In the genomic region with DNA sequence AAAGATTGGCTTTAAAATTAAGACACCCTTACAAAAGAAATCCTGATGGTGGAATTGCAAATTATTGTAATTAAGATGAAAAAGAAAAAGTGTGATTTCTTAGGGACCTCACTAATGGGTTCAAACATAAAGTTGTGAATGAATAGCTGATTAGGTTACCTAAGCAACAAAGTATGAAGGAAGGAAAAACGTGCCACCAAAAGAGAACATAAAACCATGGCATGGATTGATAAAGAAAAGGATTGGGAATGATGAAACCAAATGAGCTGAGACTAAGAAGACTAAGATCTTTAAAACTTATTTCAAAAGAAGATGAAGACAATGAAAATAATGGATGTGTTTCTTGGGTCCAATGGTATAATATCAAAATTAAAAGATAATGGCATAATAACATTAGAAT, we compare ENCODE assay signal across 25 cellular contexts. TPM values are rescaled to one million over a fixed set of nuclear protein-coding genes. Genes with fewer than 3 reads are reported as not detected.
DNase-seq lines count a peak whose midpoint lies in the region; ATAC-seq and TF ChIP-seq lines count a peak whose summit lies in the region.
"Had no signal": no experiment of that assay in that cellular context is flagged by ENCODE, and none has a peak within 500 bp of the region (broad histone marks: within the 10 kb centered on the region; RNA-seq: fewer than 3 reads in every experiment).

No MANE protein-coding gene starts in this region.

- ATAC-seq in WTC11 (no peak), GM19023 (IDR thresholded peaks at IDR 0.05; ENCODE audit: unreplicated experiment) (no peak)

- DNase-seq in NCI-H82 (lab: John Stamatoyannopoulos, UW) (peak; percentile 13), NCI-H82 treated with DMSO at 0.1 percent for 48 hours (lab: John Stamatoyannopoulos, UW; ENCODE audit: unreplicated experiment) (no peak), WTC11 (ENCODE audit: low spot score) (no peak), epithelial cell of esophagus (ENCODE audit: low read depth) (peak; percentile 13), hepatic stellate cell (ENCODE audit: low spot score) (no peak), testis (no peak)
- DNase-seq: 8988T, Calu3, GM23248, IMR-90, NCI-H1092, NCI-H1417 treated with DMSO at 0.1 percent for 48 hours, NCI-H1694 treated with DMSO at 0.1 percent for 48 hours, NCI-H2081 treated with DMSO at 0.1 percent for 48 hours, NCI-H2171, NCI-H226, NCI-H510A treated with DMSO at 0.1 percent for 48 hours, NCI-H774, Right ventricle myocardium superior, RPMI8226 had no signal

- H3K36me3 ChIP-seq in testis (ENCODE audit: low read depth, missing control alignments): no peaks in the 10 kb centered on the region
- H3K36me3 ChIP-seq: HAP-1, SJSA1 had no signal

- no peak overlapping the region for H3K27ac Mint-ChIP-seq in WTC11

- H3K9me3 Mint-ChIP-seq in WTC11: no peaks in the 10 kb centered on the region

- no peaks in the 10 kb centered on the region for H3K27me3 ChIP-seq in testis
- H3K27me3 ChIP-seq: SJSA1 had no signal

- H3K4me3 Mint-ChIP-seq in WTC11: no peak overlapping the region

- no peak for TF ChIP-seq POLR2A in testis (IDR thresholded peaks at IDR 0.05)

- no peaks in the 10 kb centered on the region for H3K4me1 ChIP-seq in testis
- H3K4me1 ChIP-seq: HAP-1, SJSA1 had no signal

- no peak overlapping the region for H3K4me3 ChIP-seq in epithelial cell of esophagus (ENCODE audit: low read length)
- no peak overlapping the region for H3K4me3 ChIP-seq in testis
- H3K4me3 ChIP-seq: GM23248, HAP-1, SJSA1 had no signal

- no peaks in the 10 kb centered on the region for H3K27me3 Mint-ChIP-seq in WTC11 (ENCODE audit: low read depth)

- H3K36me3 Mint-ChIP-seq in WTC11: no peaks in the 10 kb centered on the region

- H3K27ac ChIP-seq in testis: no peak overlapping the region
- H3K27ac ChIP-seq: GM23248, KMS-11, SJSA1 had no signal

- TF ChIP-seq CTCF in WTC11 (IDR thresholded peaks at IDR 0.05): no peak
- no peak for TF ChIP-seq CTCF in epithelial cell of esophagus (IDR thresholded peaks at IDR 0.05; ENCODE audit: insufficient read depth, low read depth, low read length, missing control alignments)
- no peak for TF ChIP-seq CTCF in testis (IDR thresholded peaks at IDR 0.05)

- POLR2A ChIA-PET in WTC11 (lab: Charles Lee): no interaction called here

- CTCF ChIA-PET in WTC11 (lab: Charles Lee): interaction anchor here (2.3 to 2.6 kb wide), 2 partner anchors 38 to 71 kb away, joined by 8 to 10 read pairs; no protein-coding TSS in a partner anchor

- no peaks in the 10 kb centered on the region for H3K9me3 ChIP-seq in testis
- H3K9me3 ChIP-seq: HAP-1, SJSA1 had no signal

- H3K4me1 Mint-ChIP-seq in WTC11: no peaks in the 10 kb centered on the region

- 11 to 12% methylated on average over 1 of the region's 1 CpG for WGBS in testis, 2 donors

- intact Hi-C loops in testis (cut with DNase I; ENCODE audit: low total_unique reads): no loop called here

TF ChIP-seq in WTC11, 78 proteins besides CTCF, POLR2A, EP300 and RAD21:
- TF ChIP-seq PRDM15 (CRISPR knock-in tag; IDR thresholded peaks at IDR 0.05): peak; percentile 89
- no peak for TF ChIP-seq TP53 (CRISPR knock-in tag; IDR thresholded peaks at IDR 0.05)

RNA-seq across cellular contexts. Expression of gene GUCA1C, which starts 32.2 kb away (rescaled TPM):
- not detected in 3 replicates for total RNA-seq in WTC11 (2021)
- total RNA-seq in testis: 1 to 10 TPM in 1 of 2 donors, under 1 TPM in 1; 0.87 to 2.0 TPM
- 1.1 TPM for polyA plus RNA-seq in testis (ENCODE audit: insufficient read depth, low read depth, low replicate concordance)
- total RNA-seq: Calu3, GM23248, IMR-90, SJSA1 had no signal
- polyA plus RNA-seq: BJ, GM23248, IMR-90 had no signal

Comparison
In these comparisons a context has a peak if more than half of its experiments do, and no peak if none do; other contexts are left out.
1. DNase-seq: peak in NCI-H82 (single experiment) and epithelial cell of esophagus (single experiment); none in NCI-H82 treated with DMSO at 0.1 percent for 48 hours (single experiment), WTC11 (single experiment), hepatic stellate cell (single experiment) and testis (single experiment).